Comparison of ENCODE assay signal across 8 cellular contexts in the genomic region with DNA sequence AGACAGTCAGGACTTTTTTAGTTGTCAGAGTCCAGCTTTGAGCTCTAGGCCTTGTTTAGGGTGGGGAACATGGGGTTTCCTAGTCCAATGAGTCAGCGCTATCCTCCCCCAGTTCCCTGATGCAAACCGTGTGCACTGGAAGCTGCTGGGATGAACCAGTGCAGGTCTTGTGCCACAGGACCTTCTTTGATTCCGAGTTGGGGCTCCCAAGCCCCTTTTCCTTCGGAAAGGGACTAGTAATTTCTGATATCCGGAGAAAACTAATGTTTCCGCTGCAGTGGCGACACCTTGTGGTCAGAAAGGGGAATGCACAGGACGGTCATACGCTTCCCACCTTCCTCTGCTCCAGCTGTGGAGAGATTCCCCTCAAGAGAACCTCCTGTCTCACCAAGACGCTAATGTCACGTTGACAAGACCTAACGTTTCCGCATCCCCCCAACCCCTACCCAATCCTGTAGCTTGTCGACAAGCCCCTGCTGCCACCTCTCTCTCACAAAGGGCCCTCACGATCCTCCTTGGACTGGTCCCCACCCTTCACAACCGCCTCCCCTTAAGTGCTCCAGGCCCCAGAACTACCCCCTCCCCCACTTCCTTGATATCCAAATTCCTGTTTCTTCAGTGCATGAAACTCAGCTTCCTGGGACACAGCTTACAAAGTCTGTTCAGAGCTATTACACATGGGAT. TPM values are rescaled to one million over a fixed set of nuclear protein-coding genes. Genes with fewer than 3 reads are reported as not detected.
DNase-seq lines count a peak whose midpoint lies in the region.

No MANE protein-coding gene starts in this region.

- DNase-seq in COLO668 (lab: John Stamatoyannopoulos, UW; ENCODE audit: unreplicated experiment) (peak; percentile 71), HCEC 1CT (peak; percentile 52), NCI-H2227 treated with DMSO at 0.1 percent for 48 hours (lab: John Stamatoyannopoulos, UW) (peak; percentile 69), dedifferentiated amniotic fluid mesenchymal stem cell (ENCODE audit: extremely low spot score) (peak; percentile 63), lung microvascular endothelial cell (ENCODE audit: low read depth in 2 of 2) (peak; percentile 51 to 62), cerebellar nuclear complex (lab: John Stamatoyannopoulos, UW) (no peak)
- DNase-seq in activated CD4-positive, alpha-beta T cell treated with anti-CD3 and anti-CD28 coated beads for 48 hours = peak; percentile 86
- DNase-seq in stimulated activated CD8-positive, alpha-beta memory T cell treated with anti-CD3 and anti-CD28 coated beads, Interleukin-12 subunit alpha, Interleukin-12 subunit beta, amount 100 ng/mL, for 24 hours (ENCODE audit: extremely low read depth) = peak; percentile 31

RNA-seq across cellular contexts. Expression of a gene that starts 31.0 kb away (rescaled TPM):
- total RNA-seq in lung microvascular endothelial cell = not detected in 2 replicates

RNA-seq across cellular contexts. Expression of a gene that starts 34.7 kb away (rescaled TPM):
- total RNA-seq in lung microvascular endothelial cell = not detected in 2 replicates

Comparison
In these comparisons a context has a peak if more than half of its experiments do, and no peak if none do; other contexts are left out.
1. DNase-seq: peak in COLO668 (single experiment), HCEC 1CT (single experiment), NCI-H2227 treated with DMSO at 0.1 percent for 48 hours (single experiment), activated CD4-positive, alpha-beta T cell treated with anti-CD3 and anti-CD28 coated beads for 48 hours (single experiment), dedifferentiated amniotic fluid mesenchymal stem cell (single experiment), lung microvascular endothelial cell (2 of 2) and stimulated activated CD8-positive, alpha-beta memory T cell treated with anti-CD3 and anti-CD28 coated beads, Interleukin-12 subunit alpha, Interleukin-12 subunit beta, amount 100 ng/mL, for 24 hours (single experiment); none in cerebellar nuclear complex (0 of 2).